ENCODE assay signal across 1 cellular context in the genomic region with DNA sequence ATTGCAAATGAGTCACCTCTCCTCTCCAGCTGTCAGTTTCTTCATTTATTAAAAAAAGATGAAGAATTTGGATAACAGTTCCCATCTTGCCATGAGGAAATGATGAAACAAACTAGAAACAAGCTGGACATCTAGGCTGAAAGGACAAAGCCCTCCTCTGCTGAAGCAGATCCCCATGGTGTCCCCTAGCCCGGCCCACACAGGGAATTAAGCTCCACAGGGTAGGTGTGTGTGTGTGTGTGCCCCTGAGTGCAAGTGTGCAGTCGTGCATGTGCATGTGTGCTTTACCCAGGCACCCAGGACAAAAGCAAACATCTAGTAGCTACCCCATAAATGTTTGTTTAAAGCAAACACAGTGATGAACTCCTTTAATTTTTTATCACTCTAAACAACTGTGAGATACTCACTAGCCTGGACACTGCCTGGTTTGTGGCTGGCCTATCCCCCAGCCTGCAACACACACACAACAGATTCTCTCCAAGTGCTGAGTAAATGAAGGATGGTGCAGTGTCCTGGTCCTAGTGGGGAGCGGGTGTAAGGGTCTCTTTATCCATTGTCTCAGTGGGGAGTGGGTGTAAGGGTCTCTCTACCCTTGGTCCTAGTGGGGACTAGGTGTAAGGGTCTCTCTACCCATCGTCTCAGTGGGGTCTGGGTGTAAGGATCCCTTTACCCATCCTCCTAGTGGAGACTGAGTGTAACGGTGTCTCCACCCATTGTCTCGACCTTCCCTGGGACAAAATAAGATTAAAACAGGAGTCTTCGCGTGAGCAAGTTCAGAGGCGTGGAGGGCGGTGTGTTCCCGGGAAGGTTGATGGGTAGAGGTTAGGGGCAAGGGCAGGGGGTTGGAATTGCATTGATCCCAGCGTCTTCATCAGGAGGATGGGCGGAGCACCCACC.
A peak's percentile ranks its signal among the peaks of the same experiment; 100 is the strongest.
TF ChIP-seq lines count a peak whose summit lies in the region.

No MANE protein-coding gene starts in this region.

TF ChIP-seq in H1, 55 proteins besides CTCF, POLR2A, EP300 and RAD21:
- TF ChIP-seq, protein P1, sequence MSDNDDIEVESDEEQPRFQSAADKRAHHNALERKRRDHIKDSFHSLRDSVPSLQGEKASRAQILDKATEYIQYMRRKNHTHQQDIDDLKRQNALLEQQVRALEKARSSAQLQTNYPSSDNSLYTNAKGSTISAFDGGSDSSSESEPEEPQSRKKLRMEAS (IDR thresholded peaks at IDR 0.05) = no peak
- TF ChIP-seq CHD2 (IDR thresholded peaks at IDR 0.05; ENCODE audit: low read length) = no peak
- TF ChIP-seq GABPA (IDR thresholded peaks at IDR 0.05; ENCODE audit: borderline replicate concordance, insufficient read depth, low read length) = no peak
- TF ChIP-seq BRCA1 (IDR thresholded peaks at IDR 0.05; ENCODE audit: low read depth, low read length) = no peak
- 0 out of 4 replicates have a peak, but pooled peaks of 1 of the 2 experiments have one; percentile 8 for TF ChIP-seq HDAC2 (IDR thresholded peaks at IDR 0.05; ENCODE audit: borderline replicate concordance in 1 of 2, low read depth in 2 of 2, low read length in 2 of 2)
- TF ChIP-seq HDAC6 (IDR thresholded peaks at IDR 0.05; ENCODE audit: low read depth, low read length) = no peak
- TF ChIP-seq KDM4A (IDR thresholded peaks at IDR 0.05; ENCODE audit: low read depth, low read length, severe bottlenecking) = no peak
